31 cellular contexts compared by ENCODE assay signal in genomic region chr5:154316223-154316967, GRCh38.
A peak's percentile ranks its signal among the peaks of the same experiment; 100 is the strongest.
DNase-seq lines count a peak whose midpoint lies in the region; ATAC-seq, FAIRE-seq and TF ChIP-seq lines count a peak whose summit lies in the region.
"Had no signal": no experiment of that assay in that cellular context is flagged by ENCODE, and none has a peak within 500 bp of the region (broad histone marks: within the 10 kb centered on the region; RNA-seq: fewer than 3 reads in every experiment).

No MANE protein-coding gene starts in this region.

- H3K4me2 ChIP-seq in endothelial cell of umbilical vein (ENCODE audit: insufficient read depth, low read length): no peak overlapping the region
- H3K4me2 ChIP-seq: hepatocyte had no signal

- H3K79me2 ChIP-seq in endothelial cell of umbilical vein (ENCODE audit: control insufficient read depth, insufficient read depth, low read length): peaks cover 2% of the 10 kb centered on the region
- H3K79me2 ChIP-seq: hepatocyte had no signal

- H2AFZ ChIP-seq in endothelial cell of umbilical vein (ENCODE audit: low read depth, low read length): no peak overlapping the region
- H2AFZ ChIP-seq: hepatocyte had no signal

- no peaks in the 10 kb centered on the region for H3K27me3 Mint-ChIP-seq in osteocyte (ENCODE audit: unreplicated experiment)
- H3K27me3 Mint-ChIP-seq: activated naive CD4-positive, alpha-beta T cell treated with anti-CD3 and anti-CD28 coated beads, Interleukin-2, amount 10 ng/mL, durations not matched to agents 7 days and 5 days; brain; stimulated activated naive CD8-positive, alpha-beta T cell treated with anti-CD3 and anti-CD28 coated beads, Interleukin-15, Interleukin-2, amounts not matched to agents 100 ng/mL and 50 ng/mL, for 24 hours had no signal

- BruUV-seq in endothelial cell of umbilical vein (replicated peaks; lab: Mats Ljungman, UMichigan): no TSS peak

- H3K36me3 ChIP-seq in endothelial cell of umbilical vein (ENCODE audit: control insufficient read depth in 2 of 2, extremely low read depth in 1 of 2, insufficient read depth in 2 of 2, low read length in 2 of 2) (peaks cover 0 to 5% of the 10 kb centered on the region in 2 experiments), esophagus squamous epithelium (no peaks in the 10 kb centered on the region)
- H3K36me3 ChIP-seq: adrenal gland, gastroesophageal sphincter, left lung, ovary, vagina had no signal

- DNase-seq in D341Med (ENCODE audit: low spot score) (peak; percentile 33), NCI-H1436 (lab: John Stamatoyannopoulos, UW) (peak; percentile 60), endothelial cell of umbilical vein (ENCODE audit: low read depth, low spot score) (no peak), osteocyte (ENCODE audit: extremely low spot score, unreplicated experiment) (peak; percentile 46), left cardiac atrium (no peak), cerebellar nuclear complex (lab: John Stamatoyannopoulos, UW) (no peak), esophagus squamous epithelium (lab: John Stamatoyannopoulos, UW) (no peak)
- DNase-seq in NK-92 treated with Interleukin-12 subunit alpha and Interleukin-12 subunit beta, amount 100 ng/mL, for 24 hours (lab: John Stamatoyannopoulos, UW): no peak
- DNase-seq: activated CD4-positive, alpha-beta T cell treated with anti-CD3 and anti-CD28 coated beads, Interleukin-2, amount 50 U/mL, for 4 hours; activated CD4-positive, CD25-positive, alpha-beta regulatory T cell; activated CD8-positive, alpha-beta memory T cell treated with anti-CD3 and anti-CD28 coated beads, Interleukin-2, amount 50 U/mL, for 4 hours; activated naive CD4-positive, alpha-beta T cell treated with anti-CD3 and anti-CD28 coated beads, Interleukin-2, amount 10 ng/mL, durations not matched to agents 7 days and 5 days; adrenal gland; GDM1; H7; left lung; mesendoderm; NCI-H526 treated with DMSO at 0.1 percent for 48 hours; ovary; retina; Right ventricle myocardium superior; testis had no signal

- no peak for ATAC-seq in left cardiac atrium
- ATAC-seq: gastroesophageal sphincter, HepG2, left lung, SK-N-SH treated with all-trans-retinoic acid at 6 μM for 48 hours had no signal

- TF ChIP-seq CTCF in endothelial cell of umbilical vein (IDR thresholded peaks at IDR 0.05; ENCODE audit: extremely low read depth in 1 of 2, insufficient read depth in 1 of 2, low read depth in 1 of 2, low read length in 2 of 2) (no peak), osteocyte (IDR thresholded peaks at IDR 0.05) (no peak), esophagus squamous epithelium (IDR thresholded peaks at IDR 0.05) (no peak)

- H3K9me3 ChIP-seq in endothelial cell of umbilical vein (replicated peaks; ENCODE audit: control insufficient read depth, insufficient read depth, low read length) (no peaks in the 10 kb centered on the region), esophagus squamous epithelium (no peaks in the 10 kb centered on the region)
- H3K9me3 ChIP-seq: adrenal gland, gastroesophageal sphincter, left lung, ovary, testis, vagina had no signal

- no peaks in the 10 kb centered on the region for H3K27me3 ChIP-seq in endothelial cell of umbilical vein (ENCODE audit: control insufficient read depth in 2 of 2, insufficient read depth in 2 of 2, low read length in 2 of 2)
- H3K27me3 ChIP-seq in esophagus squamous epithelium: no peaks in the 10 kb centered on the region
- H3K27me3 ChIP-seq: adrenal gland, gastroesophageal sphincter, hepatocyte, left lung, ovary, testis, vagina had no signal

- H3K4me3 ChIP-seq in endothelial cell of umbilical vein (replicated peaks in 1 of 3; ENCODE audit: insufficient read depth in 1 of 3, low read depth in 1 of 3, low read length in 3 of 3) (no peak overlapping the region), esophagus squamous epithelium (no peak overlapping the region)
- H3K4me3 ChIP-seq: adrenal gland, gastroesophageal sphincter, hepatocyte, left lung, ovary, testis, vagina had no signal

- H3K9ac ChIP-seq in endothelial cell of umbilical vein (replicated peaks; ENCODE audit: extremely low read depth, insufficient read depth, low read length): no peak overlapping the region

- WGBS in esophagus squamous epithelium, 2 donors: 53 to 61% methylated on average over 5 to 6 of the region's 6 CpGs

- intact Hi-C loops in endothelial cell of umbilical vein (cut with micrococcal nuclease) (no loop called here), left cardiac atrium (cut with DNase I) (no loop called here), esophagus squamous epithelium (cut with DNase I) (no loop called here)

- dilution Hi-C loops in endothelial cell of umbilical vein (cut with MboI; ENCODE audit: extremely low pct_ligation_motif_present, low sequenced_read_pairs): no loop called here

- H3K36me3 Mint-ChIP-seq in osteocyte (ENCODE audit: unreplicated experiment): peaks cover 19% of the 10 kb centered on the region
- H3K36me3 Mint-ChIP-seq: activated naive CD4-positive, alpha-beta T cell treated with anti-CD3 and anti-CD28 coated beads, Interleukin-2, amount 10 ng/mL, durations not matched to agents 7 days and 5 days; brain had no signal

- no peaks in the 10 kb centered on the region for H4K20me1 ChIP-seq in endothelial cell of umbilical vein (replicated peaks; ENCODE audit: control insufficient read depth, extremely low read depth, insufficient read depth, low read length)

- H3K4me3 Mint-ChIP-seq in osteocyte (ENCODE audit: unreplicated experiment): no peak overlapping the region
- H3K4me3 Mint-ChIP-seq: activated naive CD4-positive, alpha-beta T cell treated with anti-CD3 and anti-CD28 coated beads, Interleukin-2, amount 10 ng/mL, durations not matched to agents 7 days and 5 days; brain; stimulated activated naive CD8-positive, alpha-beta T cell treated with anti-CD3 and anti-CD28 coated beads, Interleukin-15, Interleukin-2, amounts not matched to agents 100 ng/mL and 50 ng/mL, for 24 hours; T-helper 1 cell treated with Interleukin-12 subunit alpha and Interleukin-12 subunit beta and Interleukin-4 antibody, amounts not matched to agents 30 μg/mL and 1 μg/mL, for 36 hours had no signal

- peak; percentile 24 for FAIRE-seq in endothelial cell of umbilical vein (lab: Jason Lieb, UNC)
- FAIRE-seq: HepG2, small intestine had no signal

- CTCF ChIA-PET in endothelial cell of umbilical vein (lab: Charles Lee): interaction anchor here (0.9 to 1.5 kb wide), 4 partner anchors 29 to 118 kb away, joined by 3 to 4 read pairs (median 3); no protein-coding TSS in a partner anchor

- no peak overlapping the region for H3K27ac ChIP-seq in endothelial cell of umbilical vein (ENCODE audit: insufficient read depth, low read depth, low read length)
- H3K27ac ChIP-seq in esophagus squamous epithelium: no peak overlapping the region
- H3K27ac ChIP-seq: adrenal gland, gastroesophageal sphincter, hepatocyte, left lung, ovary, testis, vagina had no signal

- H3K4me1 ChIP-seq in endothelial cell of umbilical vein (ENCODE audit: control insufficient read depth, extremely low read depth, insufficient read depth, low read length) (peaks cover 12% of the 10 kb centered on the region), esophagus squamous epithelium (no peaks in the 10 kb centered on the region)
- H3K4me1 ChIP-seq: left lung, vagina had no signal

- no peaks in the 10 kb centered on the region for H3K9me3 Mint-ChIP-seq in osteocyte (ENCODE audit: unreplicated experiment)
- H3K9me3 Mint-ChIP-seq: activated naive CD4-positive, alpha-beta T cell treated with anti-CD3 and anti-CD28 coated beads, Interleukin-2, amount 10 ng/mL, durations not matched to agents 7 days and 5 days; brain; stimulated activated naive CD8-positive, alpha-beta T cell treated with anti-CD3 and anti-CD28 coated beads, Interleukin-15, Interleukin-2, amounts not matched to agents 100 ng/mL and 50 ng/mL, for 24 hours; T-helper 1 cell treated with Interleukin-12 subunit alpha and Interleukin-12 subunit beta and Interleukin-4 antibody, amounts not matched to agents 30 μg/mL and 1 μg/mL, for 36 hours had no signal

- TF ChIP-seq POLR2A in endothelial cell of umbilical vein (IDR thresholded peaks at IDR 0.05; ENCODE audit: low read depth, low read length) (no peak), esophagus squamous epithelium (IDR thresholded peaks at IDR 0.05) (no peak)

- POLR2A ChIA-PET in endothelial cell of umbilical vein (lab: Charles Lee): no interaction called here

- no peaks in the 10 kb centered on the region for H3K9me1 ChIP-seq in endothelial cell of umbilical vein (replicated peaks; ENCODE audit: control insufficient read depth, extremely low read depth, insufficient read depth, low read length)

- H3K27ac Mint-ChIP-seq in osteocyte (ENCODE audit: unreplicated experiment): peak overlapping the region; percentile 23
- H3K27ac Mint-ChIP-seq: activated naive CD4-positive, alpha-beta T cell treated with anti-CD3 and anti-CD28 coated beads, Interleukin-2, amount 10 ng/mL, durations not matched to agents 7 days and 5 days; brain; stimulated activated naive CD8-positive, alpha-beta T cell treated with anti-CD3 and anti-CD28 coated beads, Interleukin-15, Interleukin-2, amounts not matched to agents 100 ng/mL and 50 ng/mL, for 24 hours; T-helper 1 cell treated with Interleukin-12 subunit alpha and Interleukin-12 subunit beta and Interleukin-4 antibody, amounts not matched to agents 30 μg/mL and 1 μg/mL, for 36 hours had no signal

- H3K4me1 Mint-ChIP-seq in osteocyte (ENCODE audit: unreplicated experiment): peaks cover 51% of the 10 kb centered on the region
- H3K4me1 Mint-ChIP-seq: activated naive CD4-positive, alpha-beta T cell treated with anti-CD3 and anti-CD28 coated beads, Interleukin-2, amount 10 ng/mL, durations not matched to agents 7 days and 5 days had no signal

TF ChIP-seq in endothelial cell of umbilical vein, 7 proteins besides CTCF, POLR2A, EP300 and RAD21:
- TF ChIP-seq MYC (IDR thresholded peaks at IDR 0.05; ENCODE audit: low read depth, low read length) (no peak), FOS (IDR thresholded peaks at IDR 0.05; ENCODE audit: borderline replicate concordance, insufficient read depth, low read length) (no peak), POLR2AphosphoS5 (IDR thresholded peaks at IDR 0.05; ENCODE audit: insufficient read depth, low read depth, low read length) (no peak), MAX (IDR thresholded peaks at IDR 0.05; ENCODE audit: insufficient read depth, insufficient read length) (no peak), EZH2 (IDR thresholded peaks at IDR 0.05; ENCODE audit: borderline replicate concordance, low read depth, low read length, severe bottlenecking) (no peak), JUN (IDR thresholded peaks at IDR 0.05; ENCODE audit: borderline replicate concordance, insufficient read depth, insufficient read length, low read depth) (no peak), GATA2 (IDR thresholded peaks at IDR 0.05; ENCODE audit: insufficient read depth, insufficient read length, low read depth, low read length) (no peak)
TF ChIP-seq in endothelial cell of umbilical vein: peak in this region for 0.

Comparison
In these comparisons a context has a peak if more than half of its experiments do, and no peak if none do; other contexts are left out.
1. DNase-seq: peak in D341Med (single experiment), NCI-H1436 (single experiment) and osteocyte (single experiment); none in endothelial cell of umbilical vein (single experiment), left cardiac atrium (single experiment), cerebellar nuclear complex (0 of 2), esophagus squamous epithelium (single experiment) and NK-92 treated with Interleukin-12 subunit alpha and Interleukin-12 subunit beta, amount 100 ng/mL, for 24 hours (single experiment).